In genomic region chr4:53589511-53589910, GRCh38 we compare ENCODE assay signal across 14 cellular contexts. TPM values are rescaled to one million over a fixed set of nuclear protein-coding genes. Genes with fewer than 3 reads are reported as not detected.
DNase-seq lines count a peak whose midpoint lies in the region; ATAC-seq and TF ChIP-seq lines count a peak whose summit lies in the region.
"Had no signal": no experiment of that assay in that cellular context is flagged by ENCODE, and none has a peak within 500 bp of the region (broad histone marks: within the 10 kb centered on the region; RNA-seq: fewer than 3 reads in every experiment).

No MANE protein-coding gene starts in this region.

- H3K27ac Mint-ChIP-seq in nephron, result peak overlapping the region; percentile 55 to 96 (median 91)
- H3K27ac Mint-ChIP-seq: CD4-positive, alpha-beta T cell had no signal

- TF ChIP-seq POLR2A in spleen (IDR thresholded peaks at IDR 0.05), result no peak

- peak overlapping the region; percentile 72 for H3K4me2 ChIP-seq in hepatocyte

- 92% methylated on average over 2 of the region's 2 CpGs for WGBS in hepatocyte (ENCODE audit: low lambda C conversion rate, missing lambda C conversion rate)
- 88 to 93% (median 88%) methylated on average over 2 of the region's 2 CpGs for WGBS in spleen, 5 donors

- H3K27ac ChIP-seq in VCaP (peak overlapping the region; percentile 96), hepatocyte (peak overlapping the region; percentile 89), spleen (no peak overlapping the region), foreskin keratinocyte (no peak overlapping the region)

- H3K36me3 ChIP-seq in hepatocyte (replicated peaks; ENCODE audit: insufficient read depth, low read depth) (no peaks in the 10 kb centered on the region), spleen (no peaks in the 10 kb centered on the region)

- no peaks in the 10 kb centered on the region for H4K20me1 ChIP-seq in hepatocyte (ENCODE audit: insufficient read depth, poor library complexity, severe bottlenecking)

- H3K4me1 ChIP-seq in hepatocyte (ENCODE audit: insufficient read depth) (peaks cover 32% of the 10 kb centered on the region), spleen (peaks cover 0 to 20% (median 5%) of the 10 kb centered on the region in 6 donors), foreskin keratinocyte (peaks cover 16% of the 10 kb centered on the region)

- TF ChIP-seq CTCF in AG10803 (conservative IDR thresholded peaks at IDR 0.05; ENCODE audit: low read length), result no peak
- no peak for TF ChIP-seq CTCF in VCaP (conservative IDR thresholded peaks at IDR 0.05)
- no peak for TF ChIP-seq CTCF in hepatocyte (IDR thresholded peaks at IDR 0.05; ENCODE audit: poor library complexity)
- TF ChIP-seq CTCF in nephron (IDR thresholded peaks at IDR 0.05; ENCODE audit: unreplicated experiment in 3 of 3), result no peak
- TF ChIP-seq CTCF in spleen (IDR thresholded peaks at IDR 0.05 in 8 of 11, conservative IDR thresholded peaks at IDR 0.05 in 3 of 11), result no peak
- no peak for TF ChIP-seq CTCF in foreskin keratinocyte (conservative IDR thresholded peaks at IDR 0.05)

- H3K79me2 ChIP-seq in hepatocyte, result peaks cover 45% of the 10 kb centered on the region

- intact Hi-C loops in spleen (cut with DNase I; ENCODE audit: low total_unique reads), result no loop called here

- no peaks in the 10 kb centered on the region for H3K9me2 ChIP-seq in hepatocyte (replicated peaks; ENCODE audit: insufficient read depth)

- DNase-seq in AG10803 (ENCODE audit: low read depth) (peak; percentile 47), hepatocyte (ENCODE audit: low spot score) (no peak), spleen (no peak), foreskin keratinocyte (no peak), AG20443 (ENCODE audit: low spot score) (no peak)
- DNase-seq: CD4-positive, alpha-beta T cell; H7; NCI-H1417; NCI-H1930; NCI-H2171 treated with DMSO at 0.1 percent for 48 hours had no signal

- H3K4me3 ChIP-seq in AG10803 (ENCODE audit: low read length) (no peak overlapping the region), hepatocyte (peak overlapping the region; percentile 59), spleen (no peak overlapping the region)

- H3K27me3 ChIP-seq in hepatocyte (no peaks in the 10 kb centered on the region), spleen (replicated peaks in 1 of 7) (peaks cover 0 to 24% (median 0%) of the 10 kb centered on the region in 7 donors), foreskin keratinocyte (no peaks in the 10 kb centered on the region)

- ATAC-seq in GM21825 (IDR thresholded peaks at IDR 0.05; ENCODE audit: unreplicated experiment) (no peak), foreskin keratinocyte (no peak)

- peak overlapping the region in 1 of 3 experiments; percentile 79 for H3K4me3 Mint-ChIP-seq in nephron
- H3K4me3 Mint-ChIP-seq: CD4-positive, alpha-beta T cell had no signal

- H3K9me3 ChIP-seq in hepatocyte (ENCODE audit: low read depth), result no peaks in the 10 kb centered on the region
- no peaks in the 10 kb centered on the region for H3K9me3 ChIP-seq in spleen

- H2AFZ ChIP-seq in hepatocyte, result no peak overlapping the region

- H3K36me3 Mint-ChIP-seq in nephron (ENCODE audit: low read depth), result no peaks in the 10 kb centered on the region

- H3K4me1 Mint-ChIP-seq in nephron, result peaks cover 70% of the 10 kb centered on the region

- H3K9me3 Mint-ChIP-seq in nephron, result no peaks in the 10 kb centered on the region
- H3K9me3 Mint-ChIP-seq: CD4-positive, alpha-beta T cell had no signal

- H3K27me3 Mint-ChIP-seq in nephron (ENCODE audit: low read depth), result no peaks in the 10 kb centered on the region

RNA-seq across cellular contexts. Expression of gene LNX1, which starts 1.8 kb away (rescaled TPM):
- total RNA-seq in hepatocyte, result 16.7 and 20.8 TPM in 2 replicates
- 7.3 and 8.4 TPM in 2 replicates for polyA plus RNA-seq in hepatocyte
- under 1 TPM in 3 of 7 donors, not detected in 4; 0.09 to 0.20 (median 0.17) TPM for total RNA-seq in spleen
- under 1 TPM in 2 of 3 donors, not detected in 1; 0.08 to 0.13 TPM for polyA plus RNA-seq in spleen
- total RNA-seq in foreskin keratinocyte, result 0.25 and 0.34 TPM in 2 replicates
- polyA plus RNA-seq in foreskin keratinocyte, result 0.03 and 0.09 TPM in 2 replicates
- total RNA-seq: CD4-positive, alpha-beta T cell; NCI-H460 had no signal

Comparison
In these comparisons a context has a peak if more than half of its experiments do, and no peak if none do; other contexts are left out.
1. H3K27ac ChIP-seq: peak in VCaP (single experiment) and hepatocyte (single experiment); none in spleen (0 of 8) and foreskin keratinocyte (single experiment).
2. RNA of gene LNX1, which starts 1.8 kb away (total RNA-seq): 16.7 to 20.8 TPM in hepatocyte; 0.25 to 0.34 TPM in foreskin keratinocyte and 0.09 to 0.20 TPM in spleen; every median in the first group is over 10 times any median in the second.